8 cellular contexts compared by ENCODE assay signal in genomic region chr3:129184784-129185542, GRCh38. TPM values are rescaled to one million over a fixed set of nuclear protein-coding genes. Genes with fewer than 3 reads are reported as not detected.
A peak's percentile ranks its signal among the peaks of the same experiment; 100 is the strongest.
DNase-seq lines count a peak whose midpoint lies in the region; FAIRE-seq and TF ChIP-seq lines count a peak whose summit lies in the region.
"Not testable (repeated sequence)": the region's sequence is repeated elsewhere in the genome, so short reads cannot be mapped to it uniquely, and the experiment has no call there.

No MANE protein-coding gene starts in this region.

- H3K4me3 ChIP-seq in BE2C (ENCODE audit: low read depth, low read length) = peak overlapping the region; percentile 95
- peak overlapping the region; percentile 66 for H3K4me3 ChIP-seq in HL-60 (replicated peaks; ENCODE audit: insufficient read depth, low read length)
- peak overlapping the region; percentile 87 for H3K4me3 ChIP-seq in SK-N-MC
- H3K4me3 ChIP-seq in endocrine pancreas (ENCODE audit: control insufficient read depth, insufficient read depth, low read length) = peak overlapping the region; percentile 64
- H3K4me3 ChIP-seq in keratinocyte (ENCODE audit: control insufficient read depth in 2 of 3, extremely low read depth in 1 of 3, insufficient read depth in 2 of 3, low read depth in 1 of 3, low read length in 3 of 3) = peak overlapping the region; percentile 85 to 100 (median 92)
- peak overlapping the region; percentile 84 for H3K4me3 ChIP-seq in neural progenitor cell
- peak overlapping the region; percentile 11 to 97 for H3K4me3 ChIP-seq in stomach smooth muscle (ENCODE audit: low read length in 2 of 2)

- H3K27ac Mint-ChIP-seq in activated naive CD8-positive, alpha-beta T cell = peak overlapping the region; percentile 99
- not testable (repeated sequence) for H3K27ac Mint-ChIP-seq in neural progenitor cell

- FAIRE-seq in keratinocyte (lab: Jason Lieb, UNC) = not testable (repeated sequence)

- not testable (repeated sequence) for DNase-seq in BE2C; HL-60 (ENCODE audit: low read depth in 1 of 2, low spot score in 1 of 2); SK-N-MC (ENCODE audit: low read depth, low spot score); keratinocyte (ENCODE audit: low read depth, low spot score); neural progenitor cell (ENCODE audit: low spot score)

- not testable (repeated sequence) for H3K9me1 ChIP-seq in keratinocyte (ENCODE audit: control insufficient read depth, extremely low read depth, insufficient read depth, low read length)

- peak overlapping the region; percentile 77 for H3K4me2 ChIP-seq in keratinocyte (ENCODE audit: control insufficient read depth, extremely low read depth, insufficient read depth, low read depth, low read length)
- H3K4me2 ChIP-seq in neural progenitor cell = peak overlapping the region; percentile 91

- H3K79me2 ChIP-seq in keratinocyte (ENCODE audit: control insufficient read depth, insufficient read depth, low read length) = peaks cover 54% of the 10 kb centered on the region
- H3K79me2 ChIP-seq in neural progenitor cell (ENCODE audit: low read depth) = peaks cover 62% of the 10 kb centered on the region

- peaks cover 17% of the 10 kb centered on the region for H3K36me3 Mint-ChIP-seq in activated naive CD8-positive, alpha-beta T cell
- H3K36me3 Mint-ChIP-seq in neural progenitor cell = not testable (repeated sequence)

- not testable (repeated sequence) for H3K4me1 ChIP-seq in BE2C
- peaks cover 13% of the 10 kb centered on the region for H3K4me1 ChIP-seq in endocrine pancreas (ENCODE audit: control insufficient read depth, insufficient read depth, low read length)
- peaks cover 13% of the 10 kb centered on the region for H3K4me1 ChIP-seq in keratinocyte (ENCODE audit: control insufficient read depth, extremely low read depth, insufficient read depth, low read length)
- peaks cover 11% of the 10 kb centered on the region for H3K4me1 ChIP-seq in neural progenitor cell
- H3K4me1 ChIP-seq in stomach smooth muscle (ENCODE audit: control insufficient read depth, insufficient read depth, low read length) = peaks cover 18% of the 10 kb centered on the region

- TF ChIP-seq CTCF in BE2C (IDR thresholded peaks at IDR 0.05; ENCODE audit: low read depth, low read length); HL-60 (IDR thresholded peaks at IDR 0.05; ENCODE audit: insufficient read depth, low read length); keratinocyte (optimal IDR thresholded peaks at IDR 0.05 in 1 of 3, IDR thresholded peaks at IDR 0.05 in 1 of 3, conservative IDR thresholded peaks at IDR 0.05 in 1 of 3; ENCODE audit: extremely low read depth in 1 of 3, insufficient read depth in 2 of 3, low read length in 3 of 3); neural progenitor cell (IDR thresholded peaks at IDR 0.05): not testable (repeated sequence)

- dilution Hi-C loops in keratinocyte (cut with MboI; ENCODE audit: extremely low pct_ligation_motif_present, low sequenced_read_pairs) = not testable (repeated sequence)

- H3K9me3 Mint-ChIP-seq in activated naive CD8-positive, alpha-beta T cell (ENCODE audit: low read depth); neural progenitor cell: not testable (repeated sequence)

- H3K36me3 ChIP-seq in BE2C (peaks cover 26% of the 10 kb centered on the region), SK-N-MC (ENCODE audit: insufficient read depth, low read length) (peaks cover 27% of the 10 kb centered on the region)
- H3K36me3 ChIP-seq in endocrine pancreas (ENCODE audit: control insufficient read depth, insufficient read depth, low read length); keratinocyte (ENCODE audit: control insufficient read depth in 2 of 2, extremely low read depth in 1 of 2, insufficient read depth in 2 of 2, low read length in 2 of 2); neural progenitor cell; stomach smooth muscle (ENCODE audit: control insufficient read depth in 2 of 2, insufficient read depth in 2 of 2, low read length in 2 of 2): not testable (repeated sequence)

- not testable (repeated sequence) for H2AFZ ChIP-seq in keratinocyte (ENCODE audit: control insufficient read depth, low read length); neural progenitor cell (replicated peaks)

- not testable (repeated sequence) for H3F3A ChIP-seq in neural progenitor cell (ENCODE audit: low read depth)

- not testable (repeated sequence) for H3K27me3 Mint-ChIP-seq in activated naive CD8-positive, alpha-beta T cell; neural progenitor cell (ENCODE audit: insufficient read depth, low read depth)

- H3K9ac ChIP-seq in SK-N-MC (ENCODE audit: insufficient read length) (peak overlapping the region; percentile 98), keratinocyte (ENCODE audit: control insufficient read depth, extremely low read depth, insufficient read depth, low read length) (peak overlapping the region; percentile 99), neural progenitor cell (peak overlapping the region; percentile 85), stomach smooth muscle (ENCODE audit: low read length in 2 of 2) (peak overlapping the region; percentile 99 to 100)
- not testable (repeated sequence) for H3K9ac ChIP-seq in endocrine pancreas (ENCODE audit: control insufficient read depth, insufficient read depth, low read length)

- H3K4me3 Mint-ChIP-seq in activated naive CD8-positive, alpha-beta T cell = peak overlapping the region; percentile 98
- peak overlapping the region; percentile 96 for H3K4me3 Mint-ChIP-seq in neural progenitor cell

- H3K27ac ChIP-seq in HL-60 (replicated peaks) (peak overlapping the region; percentile 98), SK-N-MC (peak overlapping the region; percentile 87), keratinocyte (ENCODE audit: control insufficient read depth, insufficient read depth, low read length) (peak overlapping the region; percentile 96), stomach smooth muscle (ENCODE audit: low read length) (peak overlapping the region; percentile 99)
- H3K27ac ChIP-seq in neural progenitor cell = not testable (repeated sequence)

- H3K4me1 Mint-ChIP-seq in activated naive CD8-positive, alpha-beta T cell (ENCODE audit: low read depth) = peaks cover 26% of the 10 kb centered on the region
- peaks cover 34% of the 10 kb centered on the region for H3K4me1 Mint-ChIP-seq in neural progenitor cell

- not testable (repeated sequence) for H3K9me3 ChIP-seq in BE2C; SK-N-MC (ENCODE audit: low read depth, low read length); endocrine pancreas (ENCODE audit: control insufficient read depth, low read length); keratinocyte (ENCODE audit: control insufficient read depth, low read depth, low read length); neural progenitor cell (ENCODE audit: low read depth); stomach smooth muscle (ENCODE audit: control insufficient read depth in 2 of 2, low read length in 2 of 2)

- H4K20me1 ChIP-seq in keratinocyte (ENCODE audit: control insufficient read depth, extremely low read depth, insufficient read depth, low read length) (peaks cover 17% of the 10 kb centered on the region), neural progenitor cell (ENCODE audit: low read depth) (peaks cover 33% of the 10 kb centered on the region)

- H3K27me3 ChIP-seq in BE2C; HL-60 (ENCODE audit: insufficient read depth, poor library complexity, severe bottlenecking); endocrine pancreas (ENCODE audit: control insufficient read depth, insufficient read depth, low read length); keratinocyte (ENCODE audit: control insufficient read depth, extremely low read depth, insufficient read depth, low read length); neural progenitor cell; stomach smooth muscle (ENCODE audit: control insufficient read depth in 1 of 2, insufficient read depth in 2 of 2, low read length in 2 of 2): not testable (repeated sequence)

RNA-seq across cellular contexts. Expression of gene CNBP, which starts 1.3 kb away (rescaled TPM):
- polyA plus RNA-seq in BE2C (2012; ENCODE audit: insufficient read depth, insufficient read length, low read depth) = 597 TPM
- polyA plus RNA-seq in keratinocyte = 310 to 388 TPM (median 385 TPM) in 3 replicates
- polyA plus RNA-seq in keratinocyte (2011; ENCODE audit: low read depth) = 417 TPM
- 331 and 428 TPM in 2 replicates for polyA plus RNA-seq in keratinocyte (2011; cell fraction: cytosol; rRNA removed)
- 190 and 214 TPM in 2 replicates for polyA plus RNA-seq in keratinocyte (2011; cell fraction: nucleus; rRNA removed)
- polyA plus RNA-seq in keratinocyte (2012; ENCODE audit: low replicate concordance) = 290 and 449 TPM in 2 replicates
- 121 to 336 TPM (median 300 TPM) in 3 replicates for polyA minus RNA-seq in keratinocyte
- polyA minus RNA-seq in keratinocyte (2011; cell fraction: cytosol; rRNA and poly(A)+ RNA removed) = 247 TPM
- polyA minus RNA-seq in keratinocyte (2011; cell fraction: nucleus; rRNA and poly(A)+ RNA removed) = 62.8 and 94.5 TPM in 2 replicates
- total RNA-seq in neural progenitor cell (ENCODE audit: low replicate concordance) = 424 and 495 TPM in 2 replicates

RNA-seq across cellular contexts. Expression of gene ISY1, which starts 24.1 kb away (rescaled TPM):
- polyA plus RNA-seq in BE2C (2012; ENCODE audit: insufficient read depth, insufficient read length, low read depth) = 95.0 TPM
- polyA plus RNA-seq in keratinocyte = 20.2 to 25.5 TPM (median 23.8 TPM) in 3 replicates
- polyA plus RNA-seq in keratinocyte (2011; ENCODE audit: low read depth) = 24.5 TPM
- 19.9 and 23.7 TPM in 2 replicates for polyA plus RNA-seq in keratinocyte (2011; cell fraction: cytosol; rRNA removed)
- polyA plus RNA-seq in keratinocyte (2011; cell fraction: nucleus; rRNA removed) = 12.9 and 13.4 TPM in 2 replicates
- polyA plus RNA-seq in keratinocyte (2012; ENCODE audit: low replicate concordance) = 16.6 and 23.1 TPM in 2 replicates
- 10.2 to 27.2 TPM (median 17.6 TPM) in 3 replicates for polyA minus RNA-seq in keratinocyte
- 18.8 TPM for polyA minus RNA-seq in keratinocyte (2011; cell fraction: cytosol; rRNA and poly(A)+ RNA removed)
- 5.1 and 6.7 TPM in 2 replicates for polyA minus RNA-seq in keratinocyte (2011; cell fraction: nucleus; rRNA and poly(A)+ RNA removed)
- total RNA-seq in neural progenitor cell (ENCODE audit: low replicate concordance) = 22.5 and 31.9 TPM in 2 replicates
